In the genomic region with DNA sequence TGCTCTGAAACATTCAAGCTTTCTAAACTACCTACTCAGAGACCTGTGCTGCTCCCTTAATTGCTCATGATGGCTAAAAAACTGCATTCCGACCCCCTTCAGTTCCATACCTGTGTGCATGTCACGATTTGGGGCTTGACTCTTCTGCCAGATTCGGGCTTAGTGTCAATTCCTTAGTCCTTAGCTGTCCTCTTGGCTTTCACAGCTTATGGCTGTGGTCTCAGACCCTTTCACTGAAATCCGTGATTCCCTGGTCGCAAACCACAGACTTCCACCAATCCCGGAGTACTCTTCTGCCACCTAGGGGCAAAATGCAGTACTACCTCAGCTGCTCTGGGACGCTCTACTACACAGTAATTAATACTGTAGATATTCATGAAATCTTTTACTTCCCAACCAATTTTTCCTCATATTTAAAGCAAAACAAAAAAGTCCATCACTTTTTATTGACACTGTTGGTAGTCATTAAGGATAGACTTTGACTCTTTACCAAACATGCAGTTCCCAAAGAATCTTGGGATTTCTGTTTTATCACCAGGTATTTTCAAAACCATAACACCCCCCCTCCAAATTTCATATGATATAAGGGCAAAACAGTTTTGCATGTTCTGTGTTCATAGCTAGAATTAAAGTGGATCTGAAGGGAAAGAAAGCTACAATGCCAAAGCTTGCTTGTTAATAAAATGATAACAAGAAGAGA, we compare ENCODE assay signal across 8 cellular contexts.
DNase-seq lines count a peak whose midpoint lies in the region; ATAC-seq and TF ChIP-seq lines count a peak whose summit lies in the region.

No MANE protein-coding gene starts in this region.

- POLR2A ChIA-PET in CD4-positive, alpha-beta memory T cell (lab: Charles Lee; ENCODE audit: partially characterized antibody) = no interaction called here

- no peaks in the 10 kb centered on the region for H3K27me3 ChIP-seq in CD4-positive, alpha-beta memory T cell (ENCODE audit: insufficient read depth, low read length)

- H3K27me3 Mint-ChIP-seq in CD4-positive, alpha-beta memory T cell = no peaks in the 10 kb centered on the region

- H3K4me1 ChIP-seq in CD4-positive, alpha-beta memory T cell (ENCODE audit: insufficient read depth, low read length) = no peaks in the 10 kb centered on the region

- no peak overlapping the region for H3K4me3 Mint-ChIP-seq in CD4-positive, alpha-beta memory T cell

- H3K9me3 Mint-ChIP-seq in CD4-positive, alpha-beta memory T cell = no peaks in the 10 kb centered on the region

- DNase-seq in CD4-positive, alpha-beta memory T cell = peak in 3 of 5 donors; percentile 8 to 15 (median 12)
- DNase-seq in NCI-H526 treated with DMSO at 0.1 percent for 48 hours (lab: John Stamatoyannopoulos, UW) (peak; percentile 2), fibroblast of the conjunctiva (ENCODE audit: low read depth) (peak; percentile 23), omental fat pad (ENCODE audit: low spot score) (peak; percentile 69)
- DNase-seq in activated T-cell treated with anti-CD3 and anti-CD28 coated beads, Interleukin-2, amount 50 U/mL, for 1 hour = peak; percentile 18

- H3K4me1 Mint-ChIP-seq in CD4-positive, alpha-beta memory T cell = no peaks in the 10 kb centered on the region

- H3K36me3 ChIP-seq in CD4-positive, alpha-beta memory T cell (ENCODE audit: insufficient read depth, low read length) = no peaks in the 10 kb centered on the region

- H3K36me3 Mint-ChIP-seq in CD4-positive, alpha-beta memory T cell = no peaks in the 10 kb centered on the region

- peak in 1 of 3 donors; percentile 29 for TF ChIP-seq CTCF in omental fat pad (IDR thresholded peaks at IDR 0.05)

- CTCF ChIA-PET in CD4-positive, alpha-beta memory T cell (lab: Charles Lee; ENCODE audit: partially characterized antibody) = interaction anchor here (0.7 to 2.1 kb wide), 4 partner anchors 9 to 1248 kb away, joined by 3 to 12 read pairs (median 5); no protein-coding TSS in a partner anchor

- ATAC-seq in GM18873 (IDR thresholded peaks at IDR 0.05; ENCODE audit: low FRiP score, unreplicated experiment) (peak; percentile 71), HG03135 (IDR thresholded peaks at IDR 0.05; ENCODE audit: unreplicated experiment) (peak; percentile 78), omental fat pad (ENCODE audit: low FRiP score) (peak; percentile 76), GM18520 (IDR thresholded peaks at IDR 0.05; ENCODE audit: unreplicated experiment) (no peak)

- H3K27ac ChIP-seq in CD4-positive, alpha-beta memory T cell (ENCODE audit: low read depth, low read length) = no peak overlapping the region

- H3K4me3 ChIP-seq in CD4-positive, alpha-beta memory T cell (ENCODE audit: low read length in 2 of 2) = no peak overlapping the region

- intact Hi-C loops in CD4-positive, alpha-beta memory T cell (cut with micrococcal nuclease) = loop anchor here (1.0 kb wide), 1 partner anchor 1248 kb away; no protein-coding TSS in a partner anchor

- no peaks in the 10 kb centered on the region for H3K9me3 ChIP-seq in CD4-positive, alpha-beta memory T cell (ENCODE audit: control insufficient read depth in 1 of 2, low read length in 2 of 2)

- no peak overlapping the region for H3K27ac Mint-ChIP-seq in CD4-positive, alpha-beta memory T cell

Comparison
In these comparisons a context has a peak if more than half of its experiments do, and no peak if none do; other contexts are left out.
1. DNase-seq: peak in every context shown above with its lines; median percentile 69 in omental fat pad; 23 in fibroblast of the conjunctiva; 18 in activated T-cell treated with anti-CD3 and anti-CD28 coated beads, Interleukin-2, amount 50 U/mL, for 1 hour; 12 in CD4-positive, alpha-beta memory T cell; 2 in NCI-H526 treated with DMSO at 0.1 percent for 48 hours.